17 cellular contexts compared by ENCODE assay signal in genomic region chr1:220243947-220244346, GRCh38.
"Had no signal": no experiment of that assay in that cellular context is flagged by ENCODE, and none has a peak within 500 bp of the region (broad histone marks: within the 10 kb centered on the region; RNA-seq: fewer than 3 reads in every experiment).

No MANE protein-coding gene starts in this region.

- H3K27me3 Mint-ChIP-seq: progenitor cell of endocrine pancreas had no signal

- H3K27ac Mint-ChIP-seq: activated naive CD4-positive, alpha-beta T cell treated with anti-CD3 and anti-CD28 coated beads, Interleukin-2, amount 50 U/mL, for 72 hours; activated T-helper 1 cell treated with anti-CD3 and anti-CD28 coated beads, Interleukin-12 subunit alpha, Interleukin-12 subunit beta, Interleukin-2, Interleukin-4 antibody, amounts not matched to agents 30 ng/mL and 10 ng/mL and 1 ng/mL, durations not matched to agents 14 hours and 24 hours and 36 hours had no signal

- DNase-seq: activated CD4-positive, alpha-beta T cell treated with anti-CD3 and anti-CD28 coated beads for 1 hour; activated CD4-positive, alpha-beta T cell treated with anti-CD3 and anti-CD28 coated beads, Interleukin-2, amount 50 U/mL, for 48 hours; activated gamma-delta T cell treated with Interleukin-2 at 50 U/mL for 16 hours; activated T-cell treated with anti-CD3 and anti-CD28 coated beads for 4 hours; cerebellar nuclear complex; effector CD4-positive, alpha-beta T cell; esophagus squamous epithelium; immature natural killer cell; kidney glomerular epithelial cell; left ventricle myocardium inferior; mammary epithelial cell; stimulated activated naive CD4-positive, alpha-beta T cell treated with Interleukin-2 at 50 U/mL for 16 hours; T-helper 9 cell; tibial artery had no signal

- H3K4me3 Mint-ChIP-seq: activated T-helper 1 cell treated with anti-CD3 and anti-CD28 coated beads, Interleukin-12 subunit alpha, Interleukin-12 subunit beta, Interleukin-2, Interleukin-4 antibody, amounts not matched to agents 30 ng/mL and 10 ng/mL and 1 ng/mL, durations not matched to agents 14 hours and 24 hours and 36 hours; immature natural killer cell had no signal

- ATAC-seq: activated naive CD4-positive, alpha-beta T cell treated with anti-CD3 and anti-CD28 coated beads, Interleukin-2, amount 50 U/mL, for 72 hours had no signal
